29 cellular contexts compared by ENCODE assay signal in the genomic region with DNA sequence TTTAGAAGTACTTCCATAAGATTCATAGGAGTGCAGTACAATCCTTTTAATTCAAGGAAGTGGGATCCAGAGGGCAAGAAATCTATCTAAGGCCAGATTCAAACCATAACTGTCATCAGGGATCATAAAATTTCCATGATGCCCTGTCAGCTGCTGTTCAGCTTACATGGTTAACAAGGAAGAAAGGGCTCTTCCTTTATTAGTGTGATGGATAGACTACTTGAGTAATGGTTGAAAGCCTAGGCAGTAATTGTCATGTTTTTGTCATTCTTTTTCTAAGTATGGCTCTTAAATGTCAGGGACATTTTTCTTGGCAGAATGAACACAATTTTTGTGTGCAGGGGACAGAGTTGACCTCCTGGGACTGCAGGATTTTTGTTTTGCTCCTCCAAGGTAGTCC.
"Had no signal": no experiment of that assay in that cellular context is flagged by ENCODE, and none has a peak within 500 bp of the region (broad histone marks: within the 10 kb centered on the region; RNA-seq: fewer than 3 reads in every experiment).

No MANE protein-coding gene starts in this region.

- H2AFZ ChIP-seq: PC-9 had no signal

- H3K27me3 ChIP-seq: SJCRH30 had no signal

- H3K9ac ChIP-seq: KMS-11 had no signal

- H3K4me3 ChIP-seq: PC-9, SJCRH30, SK-N-MC had no signal

- H3K4me2 ChIP-seq: KMS-11, PC-9 had no signal

- H3K4me1 ChIP-seq: SJCRH30 had no signal

- ATAC-seq: Panc1, Right ventricle myocardium inferior, SK-N-SH treated with all-trans-retinoic acid at 6 μM for 48 hours had no signal

- H3K27ac ChIP-seq: KMS-11, PC-9, RWPE1, SJCRH30, SK-N-MC had no signal

- H3K9me3 ChIP-seq: SJCRH30 had no signal

- DNase-seq: Karpas-422, KBM-7, MM.1S, MV-4-11, NCI-H1092, NCI-H1105, NCI-H1436 treated with DMSO at 0.1 percent for 48 hours, NCI-H1694 treated with DMSO at 0.1 percent for 48 hours, NCI-H187 treated with DMSO at 0.1 percent for 48 hours, NCI-H2029, NCI-H2081, NCI-H2171 treated with DMSO at 0.1 percent for 48 hours, NCI-H345, NCI-H510A treated with DMSO at 0.1 percent for 48 hours, NCI-H524 treated with DMSO at 0.1 percent for 48 hours, NCI-H526 treated with DMSO at 0.1 percent for 48 hours, NCI-H774, PC-9, SHP77, SIG-M5, SJCRH30, SW 1271, T-helper 1 cell had no signal

- H3K36me3 ChIP-seq: SJCRH30 had no signal
